ENCODE assay signal across 24 cellular contexts in genomic region chr7:90698616-90699015, GRCh38.
"Had no signal": no experiment of that assay in that cellular context is flagged by ENCODE, and none has a peak within 500 bp of the region (broad histone marks: within the 10 kb centered on the region; RNA-seq: fewer than 3 reads in every experiment).

No MANE protein-coding gene starts in this region.

- H3K4me1 ChIP-seq: upper lobe of right lung had no signal

- H3K4me3 Mint-ChIP-seq: activated naive CD4-positive, alpha-beta T cell treated with anti-CD3 and anti-CD28 coated beads for 36 hours; activated naive CD8-positive, alpha-beta T cell treated with anti-CD3 and anti-CD28 coated beads, Interleukin-2, amount 10 ng/mL, durations not matched to agents 7 days and 5 days; activated T-cell treated with anti-CD3 and anti-CD28 coated beads, Interleukin-2, amount 50 U/mL, for 72 hours; naive thymus-derived CD8-positive, alpha-beta T cell; T-cell had no signal

- FAIRE-seq: bronchial epithelial cell, frontal cortex, TTC549 had no signal

- H3K36me3 ChIP-seq: esophagus muscularis mucosa, lower lobe of right lung, upper lobe of right lung had no signal

- ATAC-seq: activated T-cell treated with anti-CD3 and anti-CD28 coated beads, Interleukin-2, amount 50 U/mL, for 72 hours; left cardiac atrium; lower lobe of right lung; naive thymus-derived CD8-positive, alpha-beta T cell; psoas muscle; right cardiac atrium; stimulated activated naive CD8-positive, alpha-beta T cell treated with anti-CD3 and anti-CD28 coated beads, Interleukin-15, Interleukin-2, amounts not matched to agents 100 U/mL and 50 U/mL, for 24 hours; T-cell; upper lobe of right lung had no signal

- H3K4me1 Mint-ChIP-seq: activated naive CD8-positive, alpha-beta T cell treated with anti-CD3 and anti-CD28 coated beads, Interleukin-2, amount 10 ng/mL, durations not matched to agents 7 days and 5 days had no signal

- H3K27ac Mint-ChIP-seq: activated naive CD4-positive, alpha-beta T cell treated with anti-CD3 and anti-CD28 coated beads for 36 hours; activated naive CD8-positive, alpha-beta T cell treated with anti-CD3 and anti-CD28 coated beads, Interleukin-2, amount 10 ng/mL, durations not matched to agents 7 days and 5 days; activated T-cell treated with anti-CD3 and anti-CD28 coated beads, Interleukin-2, amount 50 U/mL, for 72 hours; naive thymus-derived CD8-positive, alpha-beta T cell; T-cell had no signal

- H3K36me3 Mint-ChIP-seq: activated naive CD8-positive, alpha-beta T cell treated with anti-CD3 and anti-CD28 coated beads, Interleukin-2, amount 10 ng/mL, durations not matched to agents 7 days and 5 days; naive thymus-derived CD8-positive, alpha-beta T cell; T-cell had no signal

- H3K4me3 ChIP-seq: coronary artery, esophagus muscularis mucosa, lower lobe of right lung, psoas muscle, upper lobe of right lung had no signal

- H3K9me3 Mint-ChIP-seq: activated naive CD4-positive, alpha-beta T cell treated with anti-CD3 and anti-CD28 coated beads for 36 hours had no signal

- H3K27ac ChIP-seq: coronary artery, esophagus muscularis mucosa, lower lobe of right lung, psoas muscle, upper lobe of right lung had no signal

- DNase-seq: activated CD4-positive, alpha-beta T cell treated with anti-CD3 and anti-CD28 coated beads for 4 hours; activated CD4-positive, alpha-beta T cell treated with anti-CD3 and anti-CD28 coated beads, Interleukin-2, amount 50 U/mL, for 48 hours; activated CD4-positive, CD25-positive, alpha-beta regulatory T cell; activated effector memory CD4-positive, alpha-beta T cell treated with Interleukin-2 at 50 U/mL for 16 hours; activated naive CD4-positive, alpha-beta T cell treated with anti-CD3 and anti-CD28 coated beads for 36 hours; activated naive CD8-positive, alpha-beta T cell treated with anti-CD3 and anti-CD28 coated beads, Interleukin-2, amount 10 ng/mL, durations not matched to agents 7 days and 5 days; activated T-cell treated with anti-CD3 and anti-CD28 coated beads, Interleukin-2, amount 50 U/mL, for 72 hours; amniotic stem cell; islet precursor cell; left cardiac atrium; lower lobe of right lung; naive thymus-derived CD8-positive, alpha-beta T cell; psoas muscle; right cardiac atrium; stimulated activated CD4-positive, alpha-beta T cell treated with anti-CD3 and anti-CD28 coated beads, Interleukin-12 subunit alpha, Interleukin-12 subunit beta, amount 100 ng/mL, for 4 hours; stimulated activated CD4-positive, alpha-beta T cell treated with anti-CD3 and anti-CD28 coated beads, Interleukin-4, amount 100 ng/mL, for 4 hours; stimulated activated naive CD8-positive, alpha-beta T cell treated with anti-CD3 and anti-CD28 coated beads, Interleukin-15, Interleukin-2, amounts not matched to agents 100 U/mL and 50 U/mL, for 24 hours; T-cell; upper lobe of right lung had no signal

- H3K9me3 ChIP-seq: esophagus muscularis mucosa, lower lobe of right lung, psoas muscle, upper lobe of right lung had no signal

- H3K27me3 ChIP-seq: esophagus muscularis mucosa, upper lobe of right lung had no signal
